Comparison of ENCODE assay signal across 8 cellular contexts in genomic region chr13:28100149-28101121, GRCh38. TPM values are rescaled to one million over a fixed set of nuclear protein-coding genes. Genes with fewer than 3 reads are reported as not detected.
A peak's percentile ranks its signal among the peaks of the same experiment; 100 is the strongest.
DNase-seq lines count a peak whose midpoint lies in the region; ATAC-seq and TF ChIP-seq lines count a peak whose summit lies in the region.

TSS of gene FLT3 (minus strand) at chr13:28100576. CDS start at chr13:28100510, 66 bp downstream.

- H3F3A ChIP-seq in smooth muscle cell (ENCODE audit: low read depth), result no peaks in the 10 kb centered on the region

- H3K36me3 ChIP-seq in NT2/D1 (ENCODE audit: insufficient read depth, insufficient read length, low read length) (no peaks in the 10 kb centered on the region), iPS-20b (ENCODE audit: insufficient read depth, low read depth, low read length) (no peaks in the 10 kb centered on the region), smooth muscle cell (ENCODE audit: low read depth) (no peaks in the 10 kb centered on the region)

- DNase-seq in GF-D8 (lab: John Stamatoyannopoulos, UW), result peak; percentile 97
- no peak for DNase-seq in NT2/D1 (ENCODE audit: low read depth, low spot score)
- no peak for DNase-seq in astrocyte of the cerebellum (ENCODE audit: low read depth)
- DNase-seq in smooth muscle cell (lab: John Stamatoyannopoulos, UW; ENCODE audit: unreplicated experiment), result no peak
- no peak for DNase-seq in foreskin melanocyte
- no peak for DNase-seq in DMS114 treated with DMSO at 0.1 percent for 48 hours (lab: John Stamatoyannopoulos, UW; ENCODE audit: unreplicated experiment)

- peak within 1 kb of the TSS; percentile 39 for H3K4me3 ChIP-seq in NT2/D1 (ENCODE audit: insufficient read length, low read depth)
- H3K4me3 ChIP-seq in astrocyte of the cerebellum (ENCODE audit: low read depth, low read length), result peak within 1 kb of the TSS; percentile 37
- peak within 1 kb of the TSS; percentile 63 for H3K4me3 ChIP-seq in iPS-20b (ENCODE audit: low read length)
- H3K4me3 ChIP-seq in smooth muscle cell, result peak within 1 kb of the TSS; percentile 49

- H3K9ac ChIP-seq in NT2/D1 (ENCODE audit: insufficient read length, low read depth) (peak within 1 kb of the TSS; percentile 72), iPS-20b (ENCODE audit: low read depth, low read length) (peak within 1 kb of the TSS; percentile 56; the same call in 1 of the 2 replicates), smooth muscle cell (ENCODE audit: low read depth) (no peak within 1 kb of the TSS)

- H2AFZ ChIP-seq in smooth muscle cell (ENCODE audit: low read depth), result no peak within 1 kb of the TSS

- ATAC-seq in HG02610 (IDR thresholded peaks at IDR 0.05; ENCODE audit: unreplicated experiment), result peak; percentile 50

- H3K79me2 ChIP-seq in smooth muscle cell (ENCODE audit: low read depth), result no peaks in the 10 kb centered on the region

- H3K4me2 ChIP-seq in smooth muscle cell, result peak within 1 kb of the TSS; percentile 93

- no peaks in the 10 kb centered on the region for H3K4me1 ChIP-seq in NT2/D1 (ENCODE audit: insufficient read depth, insufficient read length)
- H3K4me1 ChIP-seq in iPS-20b (ENCODE audit: insufficient read depth, low read length), result no peaks in the 10 kb centered on the region
- no peaks in the 10 kb centered on the region for H3K4me1 ChIP-seq in smooth muscle cell (ENCODE audit: low read depth)

- H4K20me1 ChIP-seq in smooth muscle cell (ENCODE audit: low read depth), result no peaks in the 10 kb centered on the region

- no peak for TF ChIP-seq CTCF in astrocyte of the cerebellum (IDR thresholded peaks at IDR 0.05; ENCODE audit: low read depth, low read length, missing control alignments)
- TF ChIP-seq CTCF in smooth muscle cell (IDR thresholded peaks at IDR 0.05; ENCODE audit: borderline replicate concordance, insufficient read depth, poor library complexity, severe bottlenecking), result no peak

- 2% methylated on average over 65 of the region's 106 CpGs for WGBS in smooth muscle cell (ENCODE audit: low lambda C conversion rate)

- peaks cover 59% of the 10 kb centered on the region for H3K27me3 ChIP-seq in NT2/D1 (ENCODE audit: insufficient read depth, insufficient read length)
- H3K27me3 ChIP-seq in iPS-20b (ENCODE audit: insufficient read depth, low read length), result peaks cover 65% of the 10 kb centered on the region
- H3K27me3 ChIP-seq in smooth muscle cell (ENCODE audit: low read depth), result peaks cover 96% of the 10 kb centered on the region

- in situ Hi-C loops in astrocyte of the cerebellum (cut with HindIII; ENCODE audit: low sequenced_read_pairs), result no loop called here

- H3K27ac ChIP-seq in iPS-20b (ENCODE audit: low read length), result no peak within 1 kb of the TSS
- H3K27ac ChIP-seq in smooth muscle cell (ENCODE audit: low read depth), result no peak within 1 kb of the TSS

- peaks cover 7% of the 10 kb centered on the region for H3K9me3 ChIP-seq in NT2/D1 (ENCODE audit: insufficient read depth, low read length)
- no peaks in the 10 kb centered on the region for H3K9me3 ChIP-seq in iPS-20b (ENCODE audit: insufficient read depth, low read depth, low read length)
- H3K9me3 ChIP-seq in smooth muscle cell (replicated peaks; ENCODE audit: low read depth), result no peaks in the 10 kb centered on the region

RNA-seq across cellular contexts. Expression of gene FLT3, which starts in this region (rescaled TPM):
- not detected in 2 replicates for total RNA-seq in smooth muscle cell
- polyA plus RNA-seq in smooth muscle cell, result not detected in 2 replicates
